ENCODE assay signal across 8 cellular contexts in the genomic region with DNA sequence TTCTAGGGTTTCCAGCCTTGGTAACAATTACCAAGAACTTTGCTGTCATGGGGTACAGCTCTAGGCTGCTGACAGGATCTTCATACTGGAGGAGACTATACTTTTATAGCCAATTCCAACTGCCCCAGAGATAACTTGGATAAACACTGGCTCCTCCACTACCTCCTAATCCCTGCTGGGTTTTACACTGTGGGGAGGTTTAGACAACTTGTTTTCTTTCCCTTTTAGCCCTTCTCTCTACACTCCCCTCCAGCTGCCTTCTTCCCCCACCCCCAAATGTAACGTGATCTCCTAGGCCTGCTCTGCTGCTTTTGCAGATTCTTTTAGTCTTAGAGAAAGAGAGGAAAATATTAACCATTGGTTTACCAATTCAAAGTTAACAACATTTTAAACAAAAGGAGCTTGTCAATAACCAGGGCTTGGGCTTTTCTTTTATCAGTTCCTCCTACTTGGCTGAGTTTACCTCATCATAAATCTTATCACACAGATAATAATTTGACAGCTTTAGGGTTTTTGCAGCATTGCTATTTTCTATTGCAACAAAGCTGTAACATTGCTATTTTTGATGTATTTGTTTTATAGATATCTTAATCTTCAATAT. TPM values are rescaled to one million over a fixed set of nuclear protein-coding genes. Genes with fewer than 3 reads are reported as not detected.
A peak's percentile ranks its signal among the peaks of the same experiment; 100 is the strongest.
DNase-seq lines count a peak whose midpoint lies in the region; TF ChIP-seq lines count a peak whose summit lies in the region.

No MANE protein-coding gene starts in this region.

- 0 to 7% methylated on average over 1 of the region's 1 CpG for WGBS in tibial nerve, 2 donors

- H3K4me3 ChIP-seq in kidney epithelial cell (ENCODE audit: low read depth, low read length) (no peak overlapping the region), tibial nerve (no peak overlapping the region)

- no peaks in the 10 kb centered on the region for H3K9me3 ChIP-seq in tibial nerve

- peak; percentile 14 to 66 (median 22) for DNase-seq in NCI-H1417 (lab: John Stamatoyannopoulos, UW)
- DNase-seq in NCI-H1417 treated with DMSO at 0.1 percent for 48 hours (lab: John Stamatoyannopoulos, UW): no peak
- peak; percentile 79 for DNase-seq in astrocyte of the hippocampus (ENCODE audit: low read depth, low spot score)
- DNase-seq in kidney epithelial cell (ENCODE audit: low read depth): peak; percentile 32
- DNase-seq in tibial nerve (ENCODE audit: low spot score in 2 of 2): peak in 1 of 2 donors; percentile 24
- no peak for DNase-seq in posterior cingulate gyrus
- no peak for DNase-seq in activated naive CD4-positive, alpha-beta T cell treated with anti-CD3 and anti-CD28 coated beads, Interleukin-2, amount 50 U/mL, for 16 hours
- DNase-seq in RKO (ENCODE audit: low spot score): no peak

- TF ChIP-seq CTCF in kidney epithelial cell (IDR thresholded peaks at IDR 0.05; ENCODE audit: insufficient read depth, low read length, poor library complexity, severe bottlenecking): no peak
- TF ChIP-seq CTCF in tibial nerve (IDR thresholded peaks at IDR 0.05): no peak

- peak overlapping the region; percentile 21 to 90 (median 70) for H3K27ac ChIP-seq in tibial nerve

- H3K4me1 ChIP-seq in tibial nerve: peaks cover 0 to 40% (median 27%) of the 10 kb centered on the region in 4 donors

- H3K27me3 ChIP-seq in kidney epithelial cell (ENCODE audit: control insufficient read depth, insufficient read depth, low read length) (no peaks in the 10 kb centered on the region), tibial nerve (no peaks in the 10 kb centered on the region)

- TF ChIP-seq POLR2A in tibial nerve (IDR thresholded peaks at IDR 0.05): no peak

- H3K36me3 ChIP-seq in kidney epithelial cell (ENCODE audit: control insufficient read depth, insufficient read depth, low read length): no peaks in the 10 kb centered on the region
- H3K36me3 ChIP-seq in tibial nerve: no peaks in the 10 kb centered on the region

- TF ChIP-seq EP300 in tibial nerve (IDR thresholded peaks at IDR 0.05): peak in 1 of 2 donors; percentile 51

- intact Hi-C loops in posterior cingulate gyrus (cut with DNase I): no loop called here

RNA-seq across cellular contexts. Expression of gene ABL1, which starts 9.9 kb away (rescaled TPM):
- total RNA-seq in kidney epithelial cell: 83.7 and 90.2 TPM in 2 replicates
- 100 to 1,000 TPM in 1 of 4 donors, 10 to 100 TPM in 3; 58.0 to 105 (median 78.6) TPM for total RNA-seq in tibial nerve

Comparison
In these comparisons a context has a peak if more than half of its experiments do, and no peak if none do; other contexts are left out.
1. DNase-seq: peak in NCI-H1417 (3 of 3), astrocyte of the hippocampus (single experiment) and kidney epithelial cell (single experiment); none in NCI-H1417 treated with DMSO at 0.1 percent for 48 hours (single experiment), posterior cingulate gyrus (0 of 10), activated naive CD4-positive, alpha-beta T cell treated with anti-CD3 and anti-CD28 coated beads, Interleukin-2, amount 50 U/mL, for 16 hours (single experiment) and RKO (single experiment).